18 cellular contexts compared by ENCODE assay signal in the genomic region with DNA sequence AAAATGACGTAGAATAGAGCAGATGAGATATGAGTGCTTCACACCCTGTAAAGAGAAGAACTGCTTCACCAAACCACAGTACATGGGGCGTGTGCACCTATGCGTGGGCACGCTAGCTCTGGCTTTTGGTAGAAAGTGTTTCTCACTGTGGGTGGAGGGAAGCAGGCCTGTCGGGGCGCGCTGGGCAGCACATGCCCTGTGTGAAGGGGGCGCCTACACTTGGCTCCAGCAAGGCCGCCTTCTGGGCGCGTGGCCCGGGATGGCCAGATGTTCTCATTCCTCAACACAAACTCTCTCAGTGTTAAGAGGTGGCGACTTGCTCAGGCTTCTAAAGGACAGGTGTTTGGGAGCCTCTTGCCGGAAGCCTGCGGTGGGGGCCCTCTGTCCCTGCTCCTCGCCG.
"Had no signal": no experiment of that assay in that cellular context is flagged by ENCODE, and none has a peak within 500 bp of the region (broad histone marks: within the 10 kb centered on the region; RNA-seq: fewer than 3 reads in every experiment).

No MANE protein-coding gene starts in this region.

- DNase-seq: activated CD4-positive, alpha-beta T cell treated with anti-CD3 and anti-CD28 coated beads, Interleukin-2, amount 10 ng/mL, durations not matched to agents 24 days and 14 days; activated CD8-positive, alpha-beta T cell treated with anti-CD3 and anti-CD28 coated beads for 36 hours; activated naive CD4-positive, alpha-beta T cell treated with anti-CD3 and anti-CD28 coated beads, Interleukin-2, amount 10 ng/mL, durations not matched to agents 7 days and 5 days; activated naive CD8-positive, alpha-beta T cell treated with anti-CD3 and anti-CD28 coated beads, Interleukin-2, amount 50 U/mL, for 24 hours; activated T-cell treated with anti-CD3 and anti-CD28 coated beads, Interleukin-2, amount 50 U/mL, for 24 hours; brain microvascular endothelial cell; cerebellar nuclear complex; cortex of kidney; esophagus squamous epithelium; islet precursor cell; naive B cell; sigmoid colon; spleen; stimulated activated CD4-positive, alpha-beta T cell treated with anti-CD3 and anti-CD28 coated beads, Interleukin-4, amount 100 ng/mL, for 4 hours; stimulated activated naive CD4-positive, alpha-beta T cell; T1000; upper lobe of right lung had no signal

- H3K4me3 ChIP-seq: esophagus squamous epithelium, sigmoid colon, spleen, upper lobe of right lung had no signal

- H3K9me3 Mint-ChIP-seq: activated CD4-positive, alpha-beta T cell treated with anti-CD3 and anti-CD28 coated beads, Interleukin-2, amount 10 ng/mL, durations not matched to agents 24 days and 14 days; activated CD8-positive, alpha-beta T cell treated with anti-CD3 and anti-CD28 coated beads for 36 hours; activated naive CD4-positive, alpha-beta T cell treated with anti-CD3 and anti-CD28 coated beads, Interleukin-2, amount 10 ng/mL, durations not matched to agents 7 days and 5 days; activated naive CD8-positive, alpha-beta T cell treated with anti-CD3 and anti-CD28 coated beads, Interleukin-2, amount 50 U/mL, for 24 hours; activated T-cell treated with anti-CD3 and anti-CD28 coated beads, Interleukin-2, amount 50 U/mL, for 24 hours; naive B cell had no signal

- H3K4me1 Mint-ChIP-seq: activated CD4-positive, alpha-beta T cell treated with anti-CD3 and anti-CD28 coated beads, Interleukin-2, amount 10 ng/mL, durations not matched to agents 24 days and 14 days; activated naive CD4-positive, alpha-beta T cell treated with anti-CD3 and anti-CD28 coated beads, Interleukin-2, amount 10 ng/mL, durations not matched to agents 7 days and 5 days; activated naive CD8-positive, alpha-beta T cell treated with anti-CD3 and anti-CD28 coated beads, Interleukin-2, amount 50 U/mL, for 24 hours; naive B cell had no signal

- H3K27ac Mint-ChIP-seq: activated CD4-positive, alpha-beta T cell treated with anti-CD3 and anti-CD28 coated beads, Interleukin-2, amount 10 ng/mL, durations not matched to agents 24 days and 14 days; activated CD8-positive, alpha-beta T cell treated with anti-CD3 and anti-CD28 coated beads for 36 hours; activated naive CD4-positive, alpha-beta T cell treated with anti-CD3 and anti-CD28 coated beads, Interleukin-2, amount 10 ng/mL, durations not matched to agents 7 days and 5 days; activated naive CD8-positive, alpha-beta T cell treated with anti-CD3 and anti-CD28 coated beads, Interleukin-2, amount 50 U/mL, for 24 hours; activated T-cell treated with anti-CD3 and anti-CD28 coated beads, Interleukin-2, amount 50 U/mL, for 24 hours; naive B cell had no signal

- H3K27me3 Mint-ChIP-seq: activated CD4-positive, alpha-beta T cell treated with anti-CD3 and anti-CD28 coated beads, Interleukin-2, amount 10 ng/mL, durations not matched to agents 24 days and 14 days; activated CD8-positive, alpha-beta T cell treated with anti-CD3 and anti-CD28 coated beads for 36 hours; activated naive CD8-positive, alpha-beta T cell treated with anti-CD3 and anti-CD28 coated beads, Interleukin-2, amount 50 U/mL, for 24 hours; activated T-cell treated with anti-CD3 and anti-CD28 coated beads, Interleukin-2, amount 50 U/mL, for 24 hours had no signal

- ATAC-seq: activated CD8-positive, alpha-beta T cell treated with anti-CD3 and anti-CD28 coated beads for 36 hours; activated naive CD8-positive, alpha-beta T cell treated with anti-CD3 and anti-CD28 coated beads, Interleukin-2, amount 50 U/mL, for 24 hours; upper lobe of right lung had no signal

- H3K27me3 ChIP-seq: brain microvascular endothelial cell, neutrophil, sigmoid colon, upper lobe of right lung had no signal

- H3K4me3 Mint-ChIP-seq: activated CD4-positive, alpha-beta T cell treated with anti-CD3 and anti-CD28 coated beads, Interleukin-2, amount 10 ng/mL, durations not matched to agents 24 days and 14 days; activated CD8-positive, alpha-beta T cell treated with anti-CD3 and anti-CD28 coated beads for 36 hours; activated naive CD4-positive, alpha-beta T cell treated with anti-CD3 and anti-CD28 coated beads, Interleukin-2, amount 10 ng/mL, durations not matched to agents 7 days and 5 days; activated naive CD8-positive, alpha-beta T cell treated with anti-CD3 and anti-CD28 coated beads, Interleukin-2, amount 50 U/mL, for 24 hours; activated T-cell treated with anti-CD3 and anti-CD28 coated beads, Interleukin-2, amount 50 U/mL, for 24 hours; naive B cell had no signal

- H3K36me3 Mint-ChIP-seq: activated naive CD4-positive, alpha-beta T cell treated with anti-CD3 and anti-CD28 coated beads, Interleukin-2, amount 10 ng/mL, durations not matched to agents 7 days and 5 days; naive B cell had no signal

- H3K9me3 ChIP-seq: esophagus squamous epithelium, neutrophil, sigmoid colon, spleen, upper lobe of right lung had no signal

- H3K36me3 ChIP-seq: brain microvascular endothelial cell, esophagus squamous epithelium, neutrophil, sigmoid colon, spleen, upper lobe of right lung had no signal

- H3K4me1 ChIP-seq: sigmoid colon, upper lobe of right lung had no signal

- H3K27ac ChIP-seq: brain microvascular endothelial cell, esophagus squamous epithelium, neutrophil, sigmoid colon, spleen, upper lobe of right lung had no signal
